ENCODE assay signal across 1 cellular context in the genomic region with DNA sequence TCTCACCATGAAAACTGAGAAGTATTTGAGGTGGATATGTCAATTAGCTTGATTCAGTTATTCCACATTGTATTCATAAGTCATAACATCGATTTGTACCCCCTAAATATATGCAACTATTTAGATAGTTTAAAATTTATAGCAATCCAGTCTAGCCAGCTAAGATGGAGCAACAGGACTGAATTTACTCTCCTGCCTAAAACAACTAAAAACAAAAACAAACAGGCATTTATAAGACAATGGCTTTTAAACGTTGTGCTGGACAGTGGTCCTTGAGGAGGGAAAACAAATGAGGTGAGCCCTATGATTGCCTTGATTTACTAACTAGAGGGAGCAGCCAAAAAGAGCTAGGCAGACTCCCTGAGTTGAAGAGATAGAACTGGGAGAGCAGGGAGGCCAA.
TF ChIP-seq lines count a peak whose summit lies in the region.

No MANE protein-coding gene starts in this region.

TF ChIP-seq in GM12878, 131 proteins besides CTCF, POLR2A, EP300 and RAD21 (continued from another document):
- TF ChIP-seq PRDM15 (CRISPR knock-in tag; IDR thresholded peaks at IDR 0.05) (no peak), IRF3 (IDR thresholded peaks at IDR 0.05) (no peak)
